ENCODE assay signal across 2 cellular contexts in genomic region chr22:30240541-30241417, GRCh38.
TF ChIP-seq lines count a peak whose summit lies in the region.

No MANE protein-coding gene starts in this region.

TF ChIP-seq in HCT116, 20 proteins besides CTCF, POLR2A, EP300 and RAD21:
- TF ChIP-seq SIN3A (IDR thresholded peaks at IDR 0.05; ENCODE audit: low read depth): 0 out of 2 replicates have a peak, but pooled peaks have one; percentile 11
- no peak for TF ChIP-seq REST (IDR thresholded peaks at IDR 0.05; ENCODE audit: low read depth)
- no peak for TF ChIP-seq ZBTB33 (IDR thresholded peaks at IDR 0.05; ENCODE audit: extremely low read depth, insufficient replicate concordance, low read length)
- TF ChIP-seq POLR2AphosphoS5 (IDR thresholded peaks at IDR 0.05; ENCODE audit: low read depth, low read length): 0 out of 2 replicates have a peak, but pooled peaks have one; percentile 11
- no peak for TF ChIP-seq FOSL1 (IDR thresholded peaks at IDR 0.05; ENCODE audit: low read depth)
- no peak for TF ChIP-seq SRF (IDR thresholded peaks at IDR 0.05; ENCODE audit: low read depth)
- no peak for TF ChIP-seq ATF3 (IDR thresholded peaks at IDR 0.05)
- no peak for TF ChIP-seq EZH2phosphoT487 (IDR thresholded peaks at IDR 0.05; ENCODE audit: borderline replicate concordance)
- no peak for TF ChIP-seq ZFX (IDR thresholded peaks at IDR 0.05)
- no peak for TF ChIP-seq CBX3 (IDR thresholded peaks at IDR 0.05; ENCODE audit: low read depth)
- TF ChIP-seq EZH2 (IDR thresholded peaks at IDR 0.05): no peak
- TF ChIP-seq ZNF274 (IDR thresholded peaks at IDR 0.05; ENCODE audit: low read depth, low read length): no peak
- no peak for TF ChIP-seq ELF1 (IDR thresholded peaks at IDR 0.05; ENCODE audit: borderline replicate concordance, low read depth)
- TF ChIP-seq YY1 (IDR thresholded peaks at IDR 0.05; ENCODE audit: extremely low read depth, insufficient replicate concordance, low read depth, low read length): no peak
- no peak for TF ChIP-seq JUND (IDR thresholded peaks at IDR 0.05)
- TF ChIP-seq MAX (IDR thresholded peaks at IDR 0.05): peak; percentile 81
- no peak for TF ChIP-seq TCF7L2 (IDR thresholded peaks at IDR 0.05; ENCODE audit: borderline replicate concordance, extremely low read depth, insufficient read depth, insufficient read length)
- no peak for TF ChIP-seq CEBPB (IDR thresholded peaks at IDR 0.05; ENCODE audit: low read depth)
- no peak for TF ChIP-seq SP1 (IDR thresholded peaks at IDR 0.05; ENCODE audit: low read depth)
- TF ChIP-seq EGR1 (IDR thresholded peaks at IDR 0.05; ENCODE audit: low read depth): no peak

TF ChIP-seq in WTC11, 78 proteins besides CTCF, POLR2A, EP300 and RAD21:
- TF ChIP-seq ZBTB21 (CRISPR knock-in tag; IDR thresholded peaks at IDR 0.05; ENCODE audit: borderline replicate concordance): no peak
- no peak for TF ChIP-seq ZSCAN18 (CRISPR knock-in tag; IDR thresholded peaks at IDR 0.05)
- no peak for TF ChIP-seq NFATC4 (CRISPR knock-in tag; IDR thresholded peaks at IDR 0.05)
- TF ChIP-seq ZNF512 (CRISPR knock-in tag; IDR thresholded peaks at IDR 0.05; ENCODE audit: borderline replicate concordance): no peak
- TF ChIP-seq TEAD4 (CRISPR knock-in tag; IDR thresholded peaks at IDR 0.05): no peak
- no peak for TF ChIP-seq FOXJ3 (CRISPR knock-in tag; IDR thresholded peaks at IDR 0.05; ENCODE audit: borderline replicate concordance)
- no peak for TF ChIP-seq NR1H2 (CRISPR knock-in tag; IDR thresholded peaks at IDR 0.05)
- TF ChIP-seq TCF7 (CRISPR knock-in tag; IDR thresholded peaks at IDR 0.05; ENCODE audit: low read depth): no peak
- TF ChIP-seq ZNF671 (CRISPR knock-in tag; IDR thresholded peaks at IDR 0.05): no peak
